Comparison of ENCODE assay signal across 14 cellular contexts in the genomic region with DNA sequence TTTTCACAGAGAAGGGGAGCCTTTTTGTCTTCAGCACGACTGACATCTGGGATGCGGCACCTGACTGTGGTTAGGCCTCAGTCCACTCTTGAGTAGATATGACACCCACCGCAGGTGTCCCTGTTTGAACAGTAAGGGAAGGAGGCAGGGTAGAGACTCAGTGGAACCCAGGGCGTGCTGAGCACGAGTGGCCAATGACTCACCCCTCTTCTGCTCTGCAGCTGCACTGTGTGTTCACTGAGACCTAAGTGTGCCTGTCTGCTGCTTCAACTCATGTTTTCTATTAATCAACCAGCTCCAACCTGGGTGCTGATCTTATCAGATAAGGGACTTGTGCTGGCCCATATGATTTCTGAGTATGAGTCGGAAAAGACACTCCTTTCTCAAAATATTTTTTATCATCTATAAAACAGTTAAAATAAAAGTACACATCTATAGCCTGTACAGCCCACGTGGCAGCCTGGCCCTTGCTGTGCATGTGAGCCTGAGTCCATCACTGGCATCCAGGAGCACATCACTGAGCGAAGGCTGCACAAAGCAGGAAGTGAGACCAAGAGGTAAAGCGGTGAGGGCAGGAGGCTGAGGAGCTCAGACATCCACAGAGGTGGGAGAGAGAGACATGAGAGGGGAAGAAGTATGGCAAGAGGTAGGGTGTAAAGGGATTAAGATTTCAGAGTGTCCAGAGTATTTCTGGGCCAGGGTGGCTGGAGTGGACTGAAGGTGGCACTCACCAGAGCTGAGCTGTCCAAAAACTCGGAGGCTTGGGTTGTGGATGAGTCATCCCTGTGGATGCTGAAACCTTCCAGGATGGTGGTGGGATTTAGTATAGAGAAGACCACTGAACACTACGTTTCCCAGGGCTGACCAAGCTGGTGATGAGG. TPM values are rescaled to one million over a fixed set of nuclear protein-coding genes. Genes with fewer than 3 reads are reported as not detected.
A peak's percentile ranks its signal among the peaks of the same experiment; 100 is the strongest.
DNase-seq lines count a peak whose midpoint lies in the region; ATAC-seq and TF ChIP-seq lines count a peak whose summit lies in the region.
"Had no signal": no experiment of that assay in that cellular context is flagged by ENCODE, and none has a peak within 500 bp of the region (broad histone marks: within the 10 kb centered on the region; RNA-seq: fewer than 3 reads in every experiment).

No MANE protein-coding gene starts in this region.

- no peak for DNase-seq in stimulated activated naive CD8-positive, alpha-beta T cell treated with anti-CD3 and anti-CD28 coated beads, Interleukin-15, amount 100 ng/mL, for 72 hours
- DNase-seq in stimulated activated naive CD8-positive, alpha-beta T cell treated with anti-CD3 and anti-CD28 coated beads, Interleukin-15, Interleukin-2, amounts not matched to agents 100 U/mL and 50 U/mL, for 24 hours, result no peak
- no peak for DNase-seq in T-helper 17 cell
- peak; percentile 36 for DNase-seq in islet precursor cell
- no peak for DNase-seq in SIG-M5 (lab: John Stamatoyannopoulos, UW)
- DNase-seq in GM20000 (ENCODE audit: low spot score), result no peak
- DNase-seq: endodermal cell; mesenchymal stem cell; NCI-H2227 treated with DMSO at 0.1 percent for 48 hours; PC-9; stimulated activated naive CD4-positive, alpha-beta T cell treated with Interleukin-2 at 50 U/mL for 16 hours; T1000 had no signal

- peaks cover 36% of the 10 kb centered on the region for H3K36me3 Mint-ChIP-seq in T-helper 17 cell (ENCODE audit: low read depth)

- H3K9me3 ChIP-seq in T-helper 17 cell (ENCODE audit: control insufficient read depth, low read length, poor library complexity, severe bottlenecking), result no peaks in the 10 kb centered on the region

- TF ChIP-seq CTCF in GM20000 (IDR thresholded peaks at IDR 0.05; ENCODE audit: extremely low read depth, missing control alignments), result no peak

- H3K4me3 Mint-ChIP-seq in stimulated activated naive CD8-positive, alpha-beta T cell treated with anti-CD3 and anti-CD28 coated beads, Interleukin-15, amount 100 ng/mL, for 72 hours, result no peak overlapping the region
- H3K4me3 Mint-ChIP-seq in T-helper 17 cell, result no peak overlapping the region
- H3K4me3 Mint-ChIP-seq: endodermal cell had no signal

- no peaks in the 10 kb centered on the region for H3K4me1 Mint-ChIP-seq in stimulated activated naive CD8-positive, alpha-beta T cell treated with anti-CD3 and anti-CD28 coated beads, Interleukin-15, amount 100 ng/mL, for 72 hours
- peaks cover 17% of the 10 kb centered on the region for H3K4me1 Mint-ChIP-seq in T-helper 17 cell

- no peak for ATAC-seq in stimulated activated naive CD8-positive, alpha-beta T cell treated with anti-CD3 and anti-CD28 coated beads, Interleukin-15, amount 100 ng/mL, for 72 hours
- ATAC-seq in stimulated activated naive CD8-positive, alpha-beta T cell treated with anti-CD3 and anti-CD28 coated beads, Interleukin-15, Interleukin-2, amounts not matched to agents 100 U/mL and 50 U/mL, for 24 hours, result no peak
- peak; percentile 14 for ATAC-seq in T-helper 17 cell
- no peak for ATAC-seq in HG03565 (IDR thresholded peaks at IDR 0.05; ENCODE audit: unreplicated experiment)
- ATAC-seq in GM19455 (IDR thresholded peaks at IDR 0.05; ENCODE audit: unreplicated experiment), result no peak

- H3K27ac Mint-ChIP-seq in stimulated activated naive CD8-positive, alpha-beta T cell treated with anti-CD3 and anti-CD28 coated beads, Interleukin-15, amount 100 ng/mL, for 72 hours, result peak overlapping the region; percentile 81 to 85
- H3K27ac Mint-ChIP-seq in T-helper 17 cell, result peak overlapping the region; percentile 79
- H3K27ac Mint-ChIP-seq: endodermal cell had no signal

- H3K9me3 Mint-ChIP-seq in stimulated activated naive CD8-positive, alpha-beta T cell treated with anti-CD3 and anti-CD28 coated beads, Interleukin-15, amount 100 ng/mL, for 72 hours, result no peaks in the 10 kb centered on the region

- H3K27me3 Mint-ChIP-seq in stimulated activated naive CD8-positive, alpha-beta T cell treated with anti-CD3 and anti-CD28 coated beads, Interleukin-15, amount 100 ng/mL, for 72 hours, result no peaks in the 10 kb centered on the region
- no peaks in the 10 kb centered on the region for H3K27me3 Mint-ChIP-seq in T-helper 17 cell

RNA-seq across cellular contexts. Expression of a gene that starts 49.2 kb away (rescaled TPM):
- total RNA-seq in T-helper 17 cell, result 10 to 100 TPM; 34.3 to 34.7 TPM
